Comparison of ENCODE assay signal across 8 cellular contexts in genomic region chr18:77899972-77900754, GRCh38.
A peak's percentile ranks its signal among the peaks of the same experiment; 100 is the strongest.
DNase-seq lines count a peak whose midpoint lies in the region; ATAC-seq lines count a peak whose summit lies in the region.

No MANE protein-coding gene starts in this region.

- no peaks in the 10 kb centered on the region for H3K4me1 ChIP-seq in endocrine pancreas (ENCODE audit: control insufficient read depth, insufficient read depth, low read length)
- peaks cover 4 to 7% of the 10 kb centered on the region in 2 donors for H3K4me1 ChIP-seq in mucosa of rectum (ENCODE audit: control insufficient read depth in 2 of 2, insufficient read depth in 2 of 2, low read length in 2 of 2)

- POLR2A ChIA-PET in activated CD4-positive, alpha-beta memory T cell treated with anti-CD3 and anti-CD28 coated beads for 36 hours (lab: Charles Lee), result no interaction called here

- CTCF ChIA-PET in activated CD4-positive, alpha-beta memory T cell treated with anti-CD3 and anti-CD28 coated beads for 36 hours (lab: Charles Lee), result interaction anchor here (1.0 to 1.3 kb wide), 7 partner anchors 9 to 245 kb away, joined by 3 to 6 read pairs (median 4); no protein-coding TSS in a partner anchor

- no peaks in the 10 kb centered on the region for H3K36me3 Mint-ChIP-seq in activated CD4-positive, alpha-beta memory T cell treated with anti-CD3 and anti-CD28 coated beads for 36 hours
- H3K36me3 Mint-ChIP-seq in stimulated activated naive CD8-positive, alpha-beta T cell treated with anti-CD3 and anti-CD28 coated beads, Interleukin-15, Interleukin-2, amounts not matched to agents 100 ng/mL and 50 ng/mL, for 24 hours (ENCODE audit: low read depth), result no peaks in the 10 kb centered on the region

- H3K9me3 ChIP-seq in endocrine pancreas (ENCODE audit: control insufficient read depth, low read length) (no peaks in the 10 kb centered on the region), mucosa of rectum (ENCODE audit: control insufficient read depth in 2 of 2, low read length in 2 of 2) (no peaks in the 10 kb centered on the region)

- intact Hi-C loops in activated CD4-positive, alpha-beta memory T cell treated with anti-CD3 and anti-CD28 coated beads for 36 hours (cut with micrococcal nuclease), result loop anchor here (5.0 kb wide), 1 partner anchor 1087 kb away; no protein-coding TSS in a partner anchor

- no peak overlapping the region for H3K27ac ChIP-seq in mucosa of rectum (ENCODE audit: low read depth in 2 of 2, low read length in 2 of 2)

- peak; percentile 100 for ATAC-seq in HG02759 (IDR thresholded peaks at IDR 0.05; ENCODE audit: unreplicated experiment)

- peak overlapping the region; percentile 11 for H3K4me3 ChIP-seq in endocrine pancreas (ENCODE audit: control insufficient read depth, insufficient read depth, low read length)
- H3K4me3 ChIP-seq in mucosa of rectum (ENCODE audit: low read length in 2 of 2), result peak overlapping the region; percentile 26 to 44

- H3K9ac ChIP-seq in endocrine pancreas (ENCODE audit: control insufficient read depth, insufficient read depth, low read length) (peak overlapping the region; percentile 57), mucosa of rectum (ENCODE audit: low read depth in 1 of 2, low read length in 2 of 2) (no peak overlapping the region)

- H3K4me1 Mint-ChIP-seq in activated CD4-positive, alpha-beta memory T cell treated with anti-CD3 and anti-CD28 coated beads for 36 hours (ENCODE audit: low read depth), result peaks cover 6% of the 10 kb centered on the region
- no peaks in the 10 kb centered on the region for H3K4me1 Mint-ChIP-seq in stimulated activated naive CD8-positive, alpha-beta T cell treated with anti-CD3 and anti-CD28 coated beads, Interleukin-15, Interleukin-2, amounts not matched to agents 100 ng/mL and 50 ng/mL, for 24 hours (ENCODE audit: low read depth)

- H3K4me3 Mint-ChIP-seq in activated CD4-positive, alpha-beta memory T cell treated with anti-CD3 and anti-CD28 coated beads for 36 hours, result peak overlapping the region; percentile 43
- peak overlapping the region; percentile 13 for H3K4me3 Mint-ChIP-seq in stimulated activated naive CD8-positive, alpha-beta T cell treated with anti-CD3 and anti-CD28 coated beads, Interleukin-15, Interleukin-2, amounts not matched to agents 100 ng/mL and 50 ng/mL, for 24 hours

- H3K27ac Mint-ChIP-seq in activated CD4-positive, alpha-beta memory T cell treated with anti-CD3 and anti-CD28 coated beads for 36 hours, result no peak overlapping the region
- H3K27ac Mint-ChIP-seq in stimulated activated naive CD8-positive, alpha-beta T cell treated with anti-CD3 and anti-CD28 coated beads, Interleukin-15, Interleukin-2, amounts not matched to agents 100 ng/mL and 50 ng/mL, for 24 hours, result no peak overlapping the region

- H3K36me3 ChIP-seq in endocrine pancreas (ENCODE audit: control insufficient read depth, insufficient read depth, low read length), result no peaks in the 10 kb centered on the region
- H3K36me3 ChIP-seq in mucosa of rectum (ENCODE audit: control insufficient read depth in 2 of 2, insufficient read depth in 2 of 2, low read length in 2 of 2), result no peaks in the 10 kb centered on the region

- peaks cover 24% of the 10 kb centered on the region for H3K27me3 Mint-ChIP-seq in activated CD4-positive, alpha-beta memory T cell treated with anti-CD3 and anti-CD28 coated beads for 36 hours
- H3K27me3 Mint-ChIP-seq in stimulated activated naive CD8-positive, alpha-beta T cell treated with anti-CD3 and anti-CD28 coated beads, Interleukin-15, Interleukin-2, amounts not matched to agents 100 ng/mL and 50 ng/mL, for 24 hours, result peaks cover 31% of the 10 kb centered on the region

- H3K27me3 ChIP-seq in endocrine pancreas (ENCODE audit: control insufficient read depth, insufficient read depth, low read length) (peaks cover 9% of the 10 kb centered on the region), mucosa of rectum (ENCODE audit: control insufficient read depth in 2 of 2, insufficient read depth in 2 of 2, low read length in 2 of 2) (no peaks in the 10 kb centered on the region)

- peak; percentile 44 for DNase-seq in DMS53 (lab: John Stamatoyannopoulos, UW)
- no peak for DNase-seq in DMS53 treated with DMSO at 0.1 percent for 48 hours (lab: John Stamatoyannopoulos, UW; ENCODE audit: unreplicated experiment)
- peak; percentile 62 for DNase-seq in NCI-H128 (lab: John Stamatoyannopoulos, UW; ENCODE audit: unreplicated experiment)
- DNase-seq in activated CD4-positive, alpha-beta memory T cell treated with anti-CD3 and anti-CD28 coated beads for 36 hours, result peak; percentile 68

- H3K9me3 Mint-ChIP-seq in activated CD4-positive, alpha-beta memory T cell treated with anti-CD3 and anti-CD28 coated beads for 36 hours, result no peaks in the 10 kb centered on the region
- no peaks in the 10 kb centered on the region for H3K9me3 Mint-ChIP-seq in stimulated activated naive CD8-positive, alpha-beta T cell treated with anti-CD3 and anti-CD28 coated beads, Interleukin-15, Interleukin-2, amounts not matched to agents 100 ng/mL and 50 ng/mL, for 24 hours
